Comparison of ENCODE assay signal across 11 cellular contexts in the genomic region with DNA sequence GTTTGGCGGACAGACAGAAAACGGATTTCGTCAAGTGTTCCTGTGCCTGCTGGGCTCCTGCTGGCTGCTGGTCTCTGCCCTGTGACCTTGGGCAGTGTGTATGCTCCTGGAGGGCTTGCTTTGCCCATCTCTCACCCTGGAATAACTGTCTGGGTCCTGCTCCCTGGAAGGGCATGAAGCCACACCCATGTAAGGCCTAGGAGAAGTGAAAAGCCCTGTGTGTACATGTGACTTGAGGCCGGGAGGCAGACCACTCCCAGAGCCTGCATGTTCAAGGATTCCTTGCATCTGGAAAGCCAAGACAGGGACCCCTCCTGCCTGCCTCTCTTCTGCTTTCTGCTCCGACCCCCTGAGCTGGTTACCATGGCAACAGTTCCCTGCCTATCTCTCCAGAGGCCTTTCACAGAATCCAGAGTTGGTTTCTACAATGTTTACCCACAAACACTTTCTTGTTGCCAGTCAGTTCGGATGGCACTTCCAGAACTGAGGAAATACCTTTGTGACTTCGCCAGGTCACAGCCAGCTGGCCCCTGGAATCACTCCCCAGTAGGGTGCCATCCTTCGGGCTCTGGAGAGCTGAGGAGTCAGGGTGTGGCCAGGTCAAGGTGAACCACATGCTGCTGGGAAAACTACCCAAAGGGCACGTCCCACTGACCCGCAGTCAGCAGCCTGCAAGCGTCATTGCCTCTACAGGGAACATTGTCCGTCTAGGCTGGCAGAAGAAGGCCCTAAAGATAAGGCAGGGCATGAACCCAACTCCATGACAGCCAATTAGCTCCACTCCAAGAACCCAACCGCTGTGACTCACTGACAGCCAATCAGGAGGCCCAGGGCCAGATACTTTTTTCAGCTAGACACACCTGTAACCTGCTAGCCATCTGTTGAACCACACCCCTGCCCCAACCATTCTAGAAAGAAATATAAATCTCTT. TPM values are rescaled to one million over a fixed set of nuclear protein-coding genes. Genes with fewer than 3 reads are reported as not detected.
DNase-seq lines count a peak whose midpoint lies in the region; ATAC-seq and TF ChIP-seq lines count a peak whose summit lies in the region.
"Had no signal": no experiment of that assay in that cellular context is flagged by ENCODE, and none has a peak within 500 bp of the region (broad histone marks: within the 10 kb centered on the region; RNA-seq: fewer than 3 reads in every experiment).

No MANE protein-coding gene starts in this region.

- no peak for TF ChIP-seq CTCF in left ventricle myocardium inferior (IDR thresholded peaks at IDR 0.05; ENCODE audit: borderline replicate concordance)

- peak; percentile 99 for TF ChIP-seq EP300 in Ishikawa (IDR thresholded peaks at IDR 0.05; ENCODE audit: borderline replicate concordance)

- H3K27ac ChIP-seq in left ventricle myocardium inferior (replicated peaks): peak overlapping the region; percentile 94
- no peak overlapping the region for H3K27ac ChIP-seq in SJCRH30
- H3K27ac ChIP-seq: neutrophil had no signal

- no peaks in the 10 kb centered on the region for H3K9me3 ChIP-seq in left ventricle myocardium inferior (replicated peaks)
- no peaks in the 10 kb centered on the region for H3K9me3 ChIP-seq in SJCRH30 (replicated peaks)
- H3K9me3 ChIP-seq: neutrophil had no signal

- H3K27me3 ChIP-seq in left ventricle myocardium inferior (ENCODE audit: low read depth): no peaks in the 10 kb centered on the region
- H3K27me3 ChIP-seq in SJCRH30: peaks cover 7% of the 10 kb centered on the region

- intact Hi-C loops in left ventricle myocardium inferior (cut with micrococcal nuclease): no loop called here

- peak; percentile 17; the same call in 1 of the 2 replicates for TF ChIP-seq RAD21 in Ishikawa (IDR thresholded peaks at IDR 0.05; ENCODE audit: low read depth)

- H3K4me1 ChIP-seq in left ventricle myocardium inferior: peaks cover 49% of the 10 kb centered on the region
- H3K4me1 ChIP-seq in SJCRH30: peaks cover 12% of the 10 kb centered on the region

- no peaks in the 10 kb centered on the region for H3K36me3 ChIP-seq in left ventricle myocardium inferior
- H3K36me3 ChIP-seq in SJCRH30: no peaks in the 10 kb centered on the region
- H3K36me3 ChIP-seq: neutrophil had no signal

- peak; percentile 38 for DNase-seq in NCI-H774 (lab: John Stamatoyannopoulos, UW)
- DNase-seq in left ventricle myocardium inferior: peak; percentile 61
- peak; percentile 56 for DNase-seq in renal cortical epithelial cell (ENCODE audit: low read depth)
- no peak for DNase-seq in SJCRH30
- DNase-seq in GOT3 (lab: John Stamatoyannopoulos, UW): no peak
- DNase-seq: Kasumi-1 had no signal

- ATAC-seq in GM18858 (IDR thresholded peaks at IDR 0.05; ENCODE audit: unreplicated experiment): no peak
- no peak for ATAC-seq in HG02678 (IDR thresholded peaks at IDR 0.05; ENCODE audit: unreplicated experiment)
- ATAC-seq: SK-N-SH treated with all-trans-retinoic acid at 6 μM for 48 hours had no signal

- no peak overlapping the region for H3K4me3 ChIP-seq in left ventricle myocardium inferior
- no peak overlapping the region for H3K4me3 ChIP-seq in SJCRH30

TF ChIP-seq in Ishikawa, 13 proteins besides CTCF, POLR2A, EP300 and RAD21:
- TF ChIP-seq, protein P1, sequence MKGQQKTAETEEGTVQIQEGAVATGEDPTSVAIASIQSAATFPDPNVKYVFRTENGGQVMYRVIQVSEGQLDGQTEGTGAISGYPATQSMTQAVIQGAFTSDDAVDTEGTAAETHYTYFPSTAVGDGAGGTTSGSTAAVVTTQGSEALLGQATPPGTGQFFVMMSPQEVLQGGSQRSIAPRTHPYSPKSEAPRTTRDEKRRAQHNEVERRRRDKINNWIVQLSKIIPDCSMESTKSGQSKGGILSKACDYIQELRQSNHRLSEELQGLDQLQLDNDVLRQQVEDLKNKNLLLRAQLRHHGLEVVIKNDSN (IDR thresholded peaks at IDR 0.05): peak; percentile 53
- TF ChIP-seq CEBPB (IDR thresholded peaks at IDR 0.05): peak; percentile 53
- peak; percentile 65 for TF ChIP-seq YY1 (IDR thresholded peaks at IDR 0.05; ENCODE audit: low read depth)
- TF ChIP-seq CREB1 (IDR thresholded peaks at IDR 0.05; ENCODE audit: low read depth): no peak
- TF ChIP-seq TEAD4 (IDR thresholded peaks at IDR 0.05): peak; percentile 90
- TF ChIP-seq, protein P2, sequence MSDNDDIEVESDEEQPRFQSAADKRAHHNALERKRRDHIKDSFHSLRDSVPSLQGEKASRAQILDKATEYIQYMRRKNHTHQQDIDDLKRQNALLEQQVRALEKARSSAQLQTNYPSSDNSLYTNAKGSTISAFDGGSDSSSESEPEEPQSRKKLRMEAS (IDR thresholded peaks at IDR 0.05): peak; percentile 71
- no peak for TF ChIP-seq TAF1 (IDR thresholded peaks at IDR 0.05; ENCODE audit: low read depth)
- TF ChIP-seq ZBTB7A (IDR thresholded peaks at IDR 0.05; ENCODE audit: low read depth): no peak; the same call in none of the 2 replicates
- peak; percentile 97 for TF ChIP-seq FOXM1 (IDR thresholded peaks at IDR 0.05; ENCODE audit: borderline replicate concordance, low read depth)
- TF ChIP-seq NFIC (IDR thresholded peaks at IDR 0.05): peak; percentile 97
- peak; percentile 99 for TF ChIP-seq TCF12 (IDR thresholded peaks at IDR 0.05; ENCODE audit: low read depth)

RNA-seq across cellular contexts. Expression of gene GPR37L1, which starts 14.7 kb away (rescaled TPM):
- total RNA-seq in left ventricle myocardium inferior (0.05 TPM), renal cortical epithelial cell (0.15 and 0.35 TPM in 2 replicates)
- 0.02 TPM in 1 of 2 replicates, not detected in the other for total RNA-seq in SJCRH30 (2014; rRNA removed; shearing (Covaris generic))

RNA-seq across cellular contexts. Expression of gene ARL8A, which starts 36.5 kb away (rescaled TPM):
- total RNA-seq in left ventricle myocardium inferior: 64.7 TPM
- total RNA-seq in renal cortical epithelial cell: 37.2 and 47.9 TPM in 2 replicates
- 17.1 and 18.1 TPM in 2 replicates for total RNA-seq in SJCRH30 (2014; rRNA removed; shearing (Covaris generic))

RNA-seq across cellular contexts. Expression of gene PTPN7, which starts 52.3 kb away (rescaled TPM):
- total RNA-seq in left ventricle myocardium inferior: 0.44 TPM
- total RNA-seq in renal cortical epithelial cell: not detected in 2 replicates
- 0.08 and 0.14 TPM in 2 replicates for total RNA-seq in SJCRH30 (2014; rRNA removed; shearing (Covaris generic))

Comparison
In these comparisons a context has a peak if more than half of its experiments do, and no peak if none do; other contexts are left out.
1. DNase-seq: peak in NCI-H774 (single experiment), left ventricle myocardium inferior (single experiment) and renal cortical epithelial cell (single experiment); none in SJCRH30 (0 of 2) and GOT3 (single experiment).